In the genomic region with DNA sequence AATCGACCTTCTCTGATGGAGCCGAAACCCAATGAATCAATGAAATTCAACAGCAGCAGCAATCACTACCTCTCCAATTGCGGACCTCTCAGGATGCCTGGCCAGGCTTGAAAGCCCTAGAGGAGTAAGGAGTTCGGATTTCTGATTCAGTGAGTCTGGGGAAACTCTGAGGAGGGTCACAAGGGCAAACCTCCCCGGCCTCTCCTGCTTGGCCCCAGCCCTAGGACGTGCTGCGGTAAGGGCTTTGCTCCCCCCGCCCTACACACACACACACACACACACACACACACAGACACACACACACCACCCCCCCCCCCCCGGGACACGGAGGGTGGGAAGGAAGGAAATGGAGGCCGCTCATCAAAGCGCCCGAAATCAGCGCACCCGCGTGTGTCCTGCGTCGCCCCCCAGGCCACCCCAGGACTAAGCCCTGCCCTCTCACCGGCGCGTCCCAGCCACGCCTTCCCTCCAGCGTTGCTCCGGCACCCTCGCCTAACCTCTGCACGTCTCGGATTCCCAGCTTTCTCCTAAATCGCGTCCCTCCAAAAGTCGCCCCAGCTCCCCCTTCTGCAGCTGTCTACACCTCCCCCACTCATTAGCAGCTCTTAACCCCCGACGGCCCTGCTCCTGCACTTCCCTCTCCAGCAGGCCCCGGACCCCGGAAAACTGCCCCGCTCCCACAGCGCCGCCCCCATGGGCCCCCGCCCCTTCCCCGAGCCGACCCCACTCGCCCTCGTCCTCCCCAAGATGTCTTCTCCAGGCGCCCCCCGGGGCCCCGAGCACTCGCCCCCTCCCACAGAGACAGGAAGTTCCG, we compare ENCODE assay signal across 7 cellular contexts. TPM values are rescaled to one million over a fixed set of nuclear protein-coding genes. Genes with fewer than 3 reads are reported as not detected.
DNase-seq lines count a peak whose midpoint lies in the region; ATAC-seq and TF ChIP-seq lines count a peak whose summit lies in the region.

No MANE protein-coding gene starts in this region.

- no peak for TF ChIP-seq EP300 in suprapubic skin (IDR thresholded peaks at IDR 0.05)

- peak; percentile 10 for ATAC-seq in HG03571 (IDR thresholded peaks at IDR 0.05; ENCODE audit: unreplicated experiment)
- no peak for ATAC-seq in HG03469 (IDR thresholded peaks at IDR 0.05; ENCODE audit: unreplicated experiment)

- H2AK5ac ChIP-seq in mesendoderm (ENCODE audit: low read length): no peak overlapping the region

- TF ChIP-seq CTCF in GM13977 (IDR thresholded peaks at IDR 0.05; ENCODE audit: extremely low read depth, insufficient read depth, missing control alignments) (no peak), WERI-Rb-1 (IDR thresholded peaks at IDR 0.05; ENCODE audit: low read depth, low read length) (no peak), dorsolateral prefrontal cortex (IDR thresholded peaks at IDR 0.05 in 54 of 56, conservative IDR thresholded peaks at IDR 0.05 in 2 of 56; ENCODE audit: low read depth in 1 of 56, partially characterized antibody in 56 of 56) (no peak), suprapubic skin (IDR thresholded peaks at IDR 0.05) (no peak)

- no peak overlapping the region for H2BK15ac ChIP-seq in mesendoderm (replicated peaks; ENCODE audit: low read depth)

- no CpG with 5 or more reads among the region's 47 CpGs for WGBS in mesendoderm (ENCODE audit: extremely low coverage, insufficient coverage, low lambda C conversion rate)
- 6% methylated on average over 10 of the region's 47 CpGs for WGBS in suprapubic skin

- no peak overlapping the region for H4K5ac ChIP-seq in mesendoderm (ENCODE audit: low read length)

- no peak overlapping the region for H4K8ac ChIP-seq in mesendoderm (ENCODE audit: low read depth, low read length)

- H3K36me3 ChIP-seq in WERI-Rb-1 (no peaks in the 10 kb centered on the region; the same call in 1 of the 2 replicates), mesendoderm (ENCODE audit: control insufficient read depth, insufficient read depth, low read length) (no peaks in the 10 kb centered on the region), suprapubic skin (no peaks in the 10 kb centered on the region)

- H3K9me3 ChIP-seq in WERI-Rb-1 (ENCODE audit: severe bottlenecking) (no peaks in the 10 kb centered on the region), suprapubic skin (no peaks in the 10 kb centered on the region)

- H3K27me3 ChIP-seq in WERI-Rb-1 (ENCODE audit: insufficient read depth, low read depth, severe bottlenecking) (no peaks in the 10 kb centered on the region), dorsolateral prefrontal cortex (no peaks in the 10 kb centered on the region), mesendoderm (ENCODE audit: insufficient read depth, low read length, poor library complexity) (no peaks in the 10 kb centered on the region), suprapubic skin (no peaks in the 10 kb centered on the region)

- H3K56ac ChIP-seq in mesendoderm (ENCODE audit: low read length): peak overlapping the region; percentile 96

- peak overlapping the region; percentile 48 for H3K23ac ChIP-seq in mesendoderm (ENCODE audit: low read length)

- peak overlapping the region; percentile 28 for H3K4ac ChIP-seq in mesendoderm (ENCODE audit: low read depth, low read length)

- in situ Hi-C loops in GM13977 (cut with MboI; ENCODE audit: low pct_unique_long_range_greater_than_20kb, low sequenced_read_pairs, unreplicated experiment): no loop called here

- peak overlapping the region; percentile 95 for H3K4me2 ChIP-seq in mesendoderm (ENCODE audit: low read length)

- intact Hi-C loops in dorsolateral prefrontal cortex (cut with DNase I): loop anchor here (2.0 to 10.0 kb wide), 2 partner anchors 131 to 157 kb away; partner anchors contain the start of genes ARFGAP3 (in 2 of the 2) and MCAT (in 1 of the 2)

- peaks cover 11% of the 10 kb centered on the region for H3K79me1 ChIP-seq in mesendoderm (ENCODE audit: low read length)

- H2BK120ac ChIP-seq in mesendoderm (ENCODE audit: low read depth, low read length): no peak overlapping the region

- DNase-seq in GM13977 (ENCODE audit: low spot score) (peak; percentile 61), WERI-Rb-1 (peak; percentile 43), dorsolateral prefrontal cortex (peak in 2 of 10 donors; percentile 40 to 53), mesendoderm (peak; percentile 65), suprapubic skin (ENCODE audit: low spot score in 2 of 2) (peak in 1 of 2 donors; percentile 78)

- H3K27ac ChIP-seq in WERI-Rb-1 (peak overlapping the region; percentile 47), dorsolateral prefrontal cortex (peak overlapping the region in 9 of 59 donors; percentile 28 to 78 (median 53)), mesendoderm (ENCODE audit: low read depth, low read length) (peak overlapping the region; percentile 79), suprapubic skin (peak overlapping the region; percentile 86)

- H3K9ac ChIP-seq in mesendoderm (ENCODE audit: low read length): peak overlapping the region; percentile 86

- peak overlapping the region; percentile 77 for H3K18ac ChIP-seq in mesendoderm (ENCODE audit: low read length)

- TF ChIP-seq POLR2A in suprapubic skin (IDR thresholded peaks at IDR 0.05): no peak

- H3K4me3 ChIP-seq in WERI-Rb-1 (ENCODE audit: low read depth, low read length) (peak overlapping the region; percentile 89), dorsolateral prefrontal cortex (peak overlapping the region; percentile 41 to 93 (median 75)), mesendoderm (ENCODE audit: low read length) (peak overlapping the region; percentile 81), suprapubic skin (peak overlapping the region; percentile 89)

- H3K4me1 ChIP-seq in mesendoderm (ENCODE audit: control insufficient read depth, low read depth, low read length): peaks cover 5% of the 10 kb centered on the region
- H3K4me1 ChIP-seq in suprapubic skin: peaks cover 45% of the 10 kb centered on the region

- no peak overlapping the region for H2BK5ac ChIP-seq in mesendoderm (ENCODE audit: low read length)

- peaks cover 44% of the 10 kb centered on the region for H3K79me2 ChIP-seq in mesendoderm (ENCODE audit: control insufficient read depth, insufficient read depth, low read length)

RNA-seq across cellular contexts. Expression of gene PACSIN2, which starts 0.7 kb away (rescaled TPM):
- total RNA-seq in dorsolateral prefrontal cortex (10 to 100 TPM; 32.7 to 64.6 (median 48.1) TPM), suprapubic skin (10 to 100 TPM; 38.9 to 74.8 (median 55.3) TPM)
- 48.6 TPM for polyA plus RNA-seq in mesendoderm (2013, experiment 1 of 2)
- 48.6 TPM for polyA plus RNA-seq in mesendoderm (2013, experiment 2 of 2)
